22 cellular contexts compared by ENCODE assay signal in genomic region chr3:101384426-101384825, GRCh38.
"Had no signal": no experiment of that assay in that cellular context is flagged by ENCODE, and none has a peak within 500 bp of the region (broad histone marks: within the 10 kb centered on the region; RNA-seq: fewer than 3 reads in every experiment).

No MANE protein-coding gene starts in this region.

- H3K4me2 ChIP-seq: neural progenitor cell had no signal

- H3K27ac ChIP-seq: heart left ventricle, neural progenitor cell, parathyroid adenoma, psoas muscle, testis, tibial nerve, upper lobe of right lung had no signal

- H3K36me3 ChIP-seq: neural progenitor cell, upper lobe of right lung had no signal

- H3K9ac ChIP-seq: neural progenitor cell, parathyroid adenoma had no signal

- ATAC-seq: esophagus mucosa; left colon; naive thymus-derived CD8-positive, alpha-beta T cell; psoas muscle; stimulated activated naive B cell treated with anti-CD40 and anti-IgM and Interleukin-4, amounts not matched to agents 10 μg/mL and 1 μg/mL and 100 μg/mL, for 72 hours; stimulated activated naive CD8-positive, alpha-beta T cell treated with anti-CD3 and anti-CD28 coated beads, Interleukin-15, amount 100 ng/mL, for 72 hours had no signal

- H3K9me3 ChIP-seq: testis, upper lobe of right lung had no signal

- H3K4me3 ChIP-seq: heart left ventricle, mucosa of descending colon, neural progenitor cell, psoas muscle, spleen, testis, tibial nerve, upper lobe of right lung had no signal

- H3K4me3 Mint-ChIP-seq: naive thymus-derived CD8-positive, alpha-beta T cell; neural progenitor cell; stimulated activated naive B cell treated with anti-CD40 and anti-IgM and Interleukin-4, amounts not matched to agents 10 μg/mL and 1 μg/mL and 100 μg/mL, for 72 hours; stimulated activated naive CD8-positive, alpha-beta T cell treated with anti-CD3 and anti-CD28 coated beads, Interleukin-15, amount 100 ng/mL, for 72 hours had no signal

- H3K27me3 ChIP-seq: heart left ventricle, neural progenitor cell, spleen, testis, tibial nerve, upper lobe of right lung had no signal

- DNase-seq: effector memory CD4-positive, alpha-beta T cell; heart left ventricle; hippocampal formation; left colon; mammary epithelial cell; mucosa of descending colon; naive thymus-derived CD8-positive, alpha-beta T cell; occipital lobe; psoas muscle; retina; spleen; stimulated activated CD4-positive, alpha-beta T cell treated with anti-CD3 and anti-CD28 coated beads, Interleukin-15, amount 100 ng/mL, for 24 hours; stimulated activated CD4-positive, alpha-beta T cell treated with anti-CD3 and anti-CD28 coated beads, Interleukin-1b, Interleukin-23, amount 100 ng/mL, for 48 hours; stimulated activated CD4-positive, alpha-beta T cell treated with anti-CD3 and anti-CD28 coated beads, Interleukin-4, amount 100 ng/mL, for 24 hours; stimulated activated naive B cell treated with anti-CD40 and anti-IgM and Interleukin-4, amounts not matched to agents 10 μg/mL and 1 μg/mL and 100 μg/mL, for 72 hours; stimulated activated naive CD8-positive, alpha-beta T cell treated with anti-CD3 and anti-CD28 coated beads, Interleukin-15, amount 100 ng/mL, for 72 hours; testis; upper lobe of right lung had no signal

- H3K27ac Mint-ChIP-seq: neural progenitor cell; stimulated activated naive B cell treated with anti-CD40 and anti-IgM and Interleukin-4, amounts not matched to agents 10 μg/mL and 1 μg/mL and 100 μg/mL, for 72 hours had no signal

- H3K4me1 ChIP-seq: parathyroid adenoma, psoas muscle, upper lobe of right lung had no signal

- H3K27me3 Mint-ChIP-seq: naive thymus-derived CD8-positive, alpha-beta T cell; stimulated activated naive B cell treated with anti-CD40 and anti-IgM and Interleukin-4, amounts not matched to agents 10 μg/mL and 1 μg/mL and 100 μg/mL, for 72 hours; stimulated activated naive CD8-positive, alpha-beta T cell treated with anti-CD3 and anti-CD28 coated beads, Interleukin-15, amount 100 ng/mL, for 72 hours had no signal
